14 cellular contexts compared by ENCODE assay signal in the genomic region with DNA sequence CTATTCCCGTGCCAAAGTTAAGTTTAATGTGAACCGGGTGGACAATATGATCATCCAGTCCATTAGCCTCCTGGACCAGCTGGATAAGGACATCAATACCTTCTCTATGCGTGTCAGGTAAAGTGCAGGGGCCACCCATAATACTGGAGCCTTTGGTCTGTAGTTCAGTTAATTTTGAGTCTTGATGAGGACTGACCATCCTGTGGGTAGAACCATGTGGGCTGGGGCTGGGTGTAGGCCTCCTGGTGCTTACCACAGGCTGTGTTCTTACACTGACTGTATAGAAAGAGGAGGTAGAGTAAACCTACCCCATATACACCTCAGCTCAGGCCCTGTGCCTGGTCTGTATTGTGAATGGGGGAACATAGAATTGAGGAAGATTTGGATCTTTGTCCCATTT. TPM values are rescaled to one million over a fixed set of nuclear protein-coding genes. Genes with fewer than 3 reads are reported as not detected.
DNase-seq lines count a peak whose midpoint lies in the region; ATAC-seq and TF ChIP-seq lines count a peak whose summit lies in the region.
"Had no signal": no experiment of that assay in that cellular context is flagged by ENCODE, and none has a peak within 500 bp of the region (broad histone marks: within the 10 kb centered on the region; RNA-seq: fewer than 3 reads in every experiment).

No MANE protein-coding gene starts in this region.

- CTCF ChIA-PET in activated CD8-positive, alpha-beta T cell treated with anti-CD3 and anti-CD28 coated beads for 36 hours (lab: Charles Lee), result interaction anchor here (1.5 to 9.3 kb wide), 2 partner anchors 132 to 133 kb away, joined by 4 to 103 read pairs; no protein-coding TSS in a partner anchor

- no peaks in the 10 kb centered on the region for H3K4me1 ChIP-seq in BE2C
- H3K4me1 ChIP-seq in HAP-1, result peaks cover 16% of the 10 kb centered on the region
- peaks cover 9% of the 10 kb centered on the region; the same call in 1 of the 2 replicates for H3K4me1 ChIP-seq in iPS-20b (ENCODE audit: insufficient read depth, low read length)

- no peaks in the 10 kb centered on the region for H3K27me3 Mint-ChIP-seq in activated CD8-positive, alpha-beta T cell treated with anti-CD3 and anti-CD28 coated beads for 36 hours

- H3K9me3 ChIP-seq in BE2C (no peaks in the 10 kb centered on the region), HAP-1 (no peaks in the 10 kb centered on the region), iPS-20b (ENCODE audit: insufficient read depth, low read depth, low read length) (no peaks in the 10 kb centered on the region)
- H3K9me3 ChIP-seq: ascending aorta, lower lobe of right lung, spleen, stomach had no signal

- H3K27ac Mint-ChIP-seq in activated CD8-positive, alpha-beta T cell treated with anti-CD3 and anti-CD28 coated beads for 36 hours, result peak overlapping the region; percentile 90

- H3K27me3 ChIP-seq in BE2C (no peaks in the 10 kb centered on the region), HAP-1 (ENCODE audit: low read depth) (no peaks in the 10 kb centered on the region), iPS-20b (ENCODE audit: insufficient read depth, low read length) (no peaks in the 10 kb centered on the region)
- H3K27me3 ChIP-seq: ascending aorta, spleen, stomach had no signal

- intact Hi-C loops in activated CD8-positive, alpha-beta T cell treated with anti-CD3 and anti-CD28 coated beads for 36 hours (cut with micrococcal nuclease), result no loop called here

- ATAC-seq in activated CD8-positive, alpha-beta T cell treated with anti-CD3 and anti-CD28 coated beads for 36 hours, result no peak
- no peak for ATAC-seq in GM21423 (IDR thresholded peaks at IDR 0.05; ENCODE audit: unreplicated experiment)
- ATAC-seq: lower lobe of right lung had no signal

- peak overlapping the region; percentile 89 for H3K4me3 Mint-ChIP-seq in activated CD8-positive, alpha-beta T cell treated with anti-CD3 and anti-CD28 coated beads for 36 hours

- no peak overlapping the region for H3K27ac ChIP-seq in iPS-20b (ENCODE audit: low read length)
- H3K27ac ChIP-seq in coronary artery, result no peak overlapping the region
- H3K27ac ChIP-seq: ascending aorta, lower lobe of right lung, stomach had no signal

- peaks cover 69% of the 10 kb centered on the region for H3K36me3 Mint-ChIP-seq in activated CD8-positive, alpha-beta T cell treated with anti-CD3 and anti-CD28 coated beads for 36 hours (ENCODE audit: low read depth)

- H3K36me3 ChIP-seq in BE2C (peaks cover 58% of the 10 kb centered on the region), HAP-1 (replicated peaks) (peaks cover 74% of the 10 kb centered on the region), iPS-20b (ENCODE audit: insufficient read depth, low read depth, low read length) (peaks cover 69% of the 10 kb centered on the region)

- peak overlapping the region; percentile 98; the same call in 1 of the 2 replicates for H3K9ac ChIP-seq in iPS-20b (ENCODE audit: low read depth, low read length)

- POLR2A ChIA-PET in activated CD8-positive, alpha-beta T cell treated with anti-CD3 and anti-CD28 coated beads for 36 hours (lab: Charles Lee), result interaction anchor here (0.7 to 9.2 kb wide), 7 partner anchors 9 to 389 kb away, joined by 3 to 156 read pairs (median 4); a partner anchor contains a TSS

- in situ Hi-C loops in HAP-1 (cut with MboI; ENCODE audit: low sequenced_read_pairs), result no loop called here

- TF ChIP-seq CTCF in BE2C (IDR thresholded peaks at IDR 0.05; ENCODE audit: low read depth, low read length), result no peak
- no peak for TF ChIP-seq CTCF in activated CD8-positive, alpha-beta T cell treated with anti-CD3 and anti-CD28 coated beads for 36 hours (IDR thresholded peaks at IDR 0.05)
- no peak for TF ChIP-seq CTCF in coronary artery (IDR thresholded peaks at IDR 0.05)

- H3K9me3 Mint-ChIP-seq in activated CD8-positive, alpha-beta T cell treated with anti-CD3 and anti-CD28 coated beads for 36 hours, result no peaks in the 10 kb centered on the region

- DNase-seq in BE2C (no peak), HAP-1 (ENCODE audit: low spot score in 2 of 2) (no peak), epidermal melanocyte (ENCODE audit: insufficient read length, low spot score) (no peak), SKM-1 treated with dmso at 0.1 percent for 144 hours (lab: John Stamatoyannopoulos, UW; ENCODE audit: unreplicated experiment) (no peak), coronary artery (ENCODE audit: low spot score) (no peak)
- DNase-seq in activated CD8-positive, alpha-beta T cell treated with anti-CD3 and anti-CD28 coated beads for 36 hours, result no peak
- DNase-seq: DMS79 treated with DMSO at 0.1 percent for 48 hours, lower lobe of right lung, NCI-H774, spleen, stomach had no signal

- peaks cover 42% of the 10 kb centered on the region for H3K4me1 Mint-ChIP-seq in activated CD8-positive, alpha-beta T cell treated with anti-CD3 and anti-CD28 coated beads for 36 hours (ENCODE audit: low read depth)

- peak overlapping the region; percentile 95 for H3K4me3 ChIP-seq in BE2C (ENCODE audit: low read depth, low read length)
- H3K4me3 ChIP-seq in HAP-1, result peak overlapping the region; percentile 97
- H3K4me3 ChIP-seq in iPS-20b (ENCODE audit: low read length), result peak overlapping the region; percentile 97; the same call in 1 of the 2 replicates
- no peak overlapping the region for H3K4me3 ChIP-seq in coronary artery

RNA-seq across cellular contexts. Expression of a gene that starts 2.4 kb away (rescaled TPM):
- 325 TPM for polyA plus RNA-seq in BE2C (2012; ENCODE audit: insufficient read depth, insufficient read length, low read depth)
- 100 to 1,000 TPM; 587 to 596 TPM for total RNA-seq in activated CD8-positive, alpha-beta T cell treated with anti-CD3 and anti-CD28 coated beads for 36 hours

RNA-seq across cellular contexts. Expression of a gene that starts 9.2 kb away (rescaled TPM):
- 151 TPM for polyA plus RNA-seq in BE2C (2012; ENCODE audit: insufficient read depth, insufficient read length, low read depth)
- total RNA-seq in activated CD8-positive, alpha-beta T cell treated with anti-CD3 and anti-CD28 coated beads for 36 hours, result 100 to 1,000 TPM; 109 to 114 TPM

RNA-seq across cellular contexts. Expression of a gene that starts 37.7 kb away (rescaled TPM):
- polyA plus RNA-seq in BE2C (2012; ENCODE audit: insufficient read depth, insufficient read length, low read depth), result 1.7 TPM
- 1 to 10 TPM; 1.1 to 1.2 TPM for total RNA-seq in activated CD8-positive, alpha-beta T cell treated with anti-CD3 and anti-CD28 coated beads for 36 hours
